ENCODE assay signal across 8 cellular contexts in the genomic region with DNA sequence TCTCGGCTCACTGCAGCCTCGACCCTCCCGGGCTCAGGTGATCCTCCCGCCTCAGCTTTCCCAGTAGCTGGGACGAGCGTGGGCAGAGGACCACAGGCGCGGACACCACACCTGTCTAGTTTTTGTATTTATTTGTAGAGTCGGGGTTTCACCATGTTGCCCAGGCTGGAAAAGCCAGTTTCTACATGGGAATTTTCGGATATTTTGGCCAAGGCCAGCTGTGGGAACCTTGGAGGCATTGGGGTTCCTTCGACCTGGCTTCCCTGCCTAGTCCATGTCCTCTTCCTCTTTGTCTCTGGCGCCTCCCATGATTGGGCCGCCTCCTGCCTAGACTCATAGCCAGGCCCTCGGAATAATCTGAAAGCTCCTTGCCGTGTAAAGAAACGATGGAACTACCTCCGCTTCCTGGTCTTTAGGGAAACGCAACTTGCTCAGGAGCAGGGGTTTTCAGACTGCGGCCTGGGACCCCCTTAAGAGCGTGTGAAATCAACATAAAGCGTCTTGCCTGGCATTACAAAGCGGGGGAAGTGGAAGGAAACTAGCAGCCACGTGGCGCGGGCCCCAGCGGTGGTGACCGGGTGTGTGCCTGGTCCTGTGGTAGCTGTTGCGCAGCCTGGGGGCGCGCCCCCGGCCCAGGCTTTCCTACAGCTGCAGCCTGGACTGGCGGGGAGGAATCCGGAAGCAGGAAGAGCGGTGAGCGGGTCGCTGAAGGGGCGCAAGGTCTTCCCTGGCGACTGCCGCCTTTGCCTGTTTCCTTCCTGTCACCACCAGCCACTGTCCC. TPM values are rescaled to one million over a fixed set of nuclear protein-coding genes. Genes with fewer than 3 reads are reported as not detected.
DNase-seq lines count a peak whose midpoint lies in the region; ATAC-seq and TF ChIP-seq lines count a peak whose summit lies in the region.

No MANE protein-coding gene starts in this region.

- H3K4me1 Mint-ChIP-seq in osteocyte (ENCODE audit: unreplicated experiment): peaks cover 41% of the 10 kb centered on the region

- H3K27ac Mint-ChIP-seq in osteocyte (ENCODE audit: unreplicated experiment): peak overlapping the region; percentile 60

- H3K27me3 ChIP-seq in gastroesophageal sphincter (no peaks in the 10 kb centered on the region), tibial nerve (no peaks in the 10 kb centered on the region)

- peaks cover 0 to 46% (median 16%) of the 10 kb centered on the region in 3 donors for H3K4me1 ChIP-seq in gastroesophageal sphincter
- peaks cover 0 to 41% (median 27%) of the 10 kb centered on the region in 4 donors for H3K4me1 ChIP-seq in tibial nerve

- H3K4me3 ChIP-seq in gastroesophageal sphincter (peak overlapping the region; percentile 48 to 96), tibial nerve (peak overlapping the region; percentile 59 to 99 (median 77))

- no peaks in the 10 kb centered on the region for H3K27me3 Mint-ChIP-seq in osteocyte (ENCODE audit: unreplicated experiment)

- peaks cover 29% of the 10 kb centered on the region for H3K36me3 Mint-ChIP-seq in osteocyte (ENCODE audit: unreplicated experiment)

- peak overlapping the region in 3 of 4 donors; percentile 44 to 100 (median 100) for H3K27ac ChIP-seq in gastroesophageal sphincter
- peak overlapping the region; percentile 96 to 100 (median 99) for H3K27ac ChIP-seq in tibial nerve

- no peak for ATAC-seq in gastroesophageal sphincter
- no peak for ATAC-seq in HG02852 (IDR thresholded peaks at IDR 0.05; ENCODE audit: unreplicated experiment)

- TF ChIP-seq CTCF in gastroesophageal sphincter (IDR thresholded peaks at IDR 0.05) (no peak), osteocyte (IDR thresholded peaks at IDR 0.05) (no peak), tibial nerve (IDR thresholded peaks at IDR 0.05) (peak in 1 of 5 experiments; percentile 26)

- WGBS in gastroesophageal sphincter (ENCODE audit: low coverage in 1 of 2), 2 donors: 0 to 47% methylated on average over 3 to 5 of the region's 39 CpGs
- 8 to 21% methylated on average over 37 to 38 of the region's 39 CpGs for WGBS in tibial nerve, 2 donors

- TF ChIP-seq POLR2A in gastroesophageal sphincter (IDR thresholded peaks at IDR 0.05) (no peak), tibial nerve (IDR thresholded peaks at IDR 0.05) (peak in 1 of 2 donors; percentile 13)

- H3K36me3 ChIP-seq in gastroesophageal sphincter: peaks cover 4 to 28% of the 10 kb centered on the region in 2 donors
- peaks cover 0 to 25% (median 17%) of the 10 kb centered on the region in 3 donors for H3K36me3 ChIP-seq in tibial nerve

- no peak for TF ChIP-seq EP300 in gastroesophageal sphincter (IDR thresholded peaks at IDR 0.05)
- peak; percentile 46 to 77 for TF ChIP-seq EP300 in tibial nerve (IDR thresholded peaks at IDR 0.05)

- peak; percentile 28 for DNase-seq in EH (ENCODE audit: low read depth)
- peak; percentile 83 for DNase-seq in NOMO-1 treated with dmso at 0.1 percent for 144 hours (lab: John Stamatoyannopoulos, UW; ENCODE audit: unreplicated experiment)
- DNase-seq in activated effector memory CD4-positive, alpha-beta T cell treated with anti-CD3 and anti-CD28 coated beads, Interleukin-2, amount 50 U/mL, for 16 hours: peak; percentile 85
- no peak for DNase-seq in osteocyte (ENCODE audit: extremely low spot score, unreplicated experiment)
- peak; percentile 43 to 57 for DNase-seq in tibial nerve (ENCODE audit: low spot score in 2 of 2)
- DNase-seq in DMS114 treated with DMSO at 0.1 percent for 48 hours (lab: John Stamatoyannopoulos, UW; ENCODE audit: unreplicated experiment): no peak

- H3K9me3 ChIP-seq in gastroesophageal sphincter (no peaks in the 10 kb centered on the region), tibial nerve (no peaks in the 10 kb centered on the region)

- H3K4me3 Mint-ChIP-seq in osteocyte (ENCODE audit: unreplicated experiment): peak overlapping the region; percentile 67

- no peaks in the 10 kb centered on the region for H3K9me3 Mint-ChIP-seq in osteocyte (ENCODE audit: unreplicated experiment)

RNA-seq across cellular contexts. Expression of a gene that starts 1.4 kb away (rescaled TPM):
- total RNA-seq in gastroesophageal sphincter: 100 to 1,000 TPM; 421 to 585 (median 537) TPM
- total RNA-seq in osteocyte: 311 and 317 TPM in 2 replicates
- 100 to 1,000 TPM; 185 to 396 (median 265) TPM for total RNA-seq in tibial nerve

RNA-seq across cellular contexts. Expression of a gene that starts 51.5 kb away (rescaled TPM):
- total RNA-seq in gastroesophageal sphincter (10 to 100 TPM; 24.6 to 33.0 (median 28.9) TPM), osteocyte (27.4 and 29.8 TPM in 2 replicates), tibial nerve (10 to 100 TPM; 15.0 to 26.7 (median 18.3) TPM)

Comparison
In these comparisons a context has a peak if more than half of its experiments do, and no peak if none do; other contexts are left out.
1. DNase-seq: peak in EH (single experiment), NOMO-1 treated with dmso at 0.1 percent for 144 hours (single experiment), activated effector memory CD4-positive, alpha-beta T cell treated with anti-CD3 and anti-CD28 coated beads, Interleukin-2, amount 50 U/mL, for 16 hours (single experiment) and tibial nerve (2 of 2); none in osteocyte (single experiment) and DMS114 treated with DMSO at 0.1 percent for 48 hours (single experiment).